1 cellular context compared by ENCODE assay signal in genomic region chr10:72337722-72338121, GRCh38.
TF ChIP-seq lines count a peak whose summit lies in the region.

No MANE protein-coding gene starts in this region.

TF ChIP-seq in A549, 52 proteins besides CTCF, POLR2A, EP300 and RAD21 (continued from another document):
- TF ChIP-seq ZFP36 (IDR thresholded peaks at IDR 0.05; ENCODE audit: borderline replicate concordance, partially characterized antibody): no peak
- TF ChIP-seq, protein P1, sequence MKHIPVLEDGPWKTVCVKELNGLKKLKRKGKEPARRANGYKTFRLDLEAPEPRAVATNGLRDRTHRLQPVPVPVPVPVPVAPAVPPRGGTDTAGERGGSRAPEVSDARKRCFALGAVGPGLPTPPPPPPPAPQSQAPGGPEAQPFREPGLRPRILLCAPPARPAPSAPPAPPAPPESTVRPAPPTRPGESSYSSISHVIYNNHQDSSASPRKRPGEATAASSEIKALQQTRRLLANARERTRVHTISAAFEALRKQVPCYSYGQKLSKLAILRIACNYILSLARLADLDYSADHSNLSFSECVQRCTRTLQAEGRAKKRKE (CRISPR knock-in tag; IDR thresholded peaks at IDR 0.05; ENCODE audit: low read depth): no peak
- no peak for TF ChIP-seq POLR2AphosphoS2 (conservative IDR thresholded peaks at IDR 0.05; ENCODE audit: low read length)
- TF ChIP-seq FOSB (CRISPR knock-in tag; IDR thresholded peaks at IDR 0.05): no peak
- no peak for TF ChIP-seq HDAC2 (IDR thresholded peaks at IDR 0.05)
- TF ChIP-seq JUNB (IDR thresholded peaks at IDR 0.05): no peak
- TF ChIP-seq, protein P2, sequence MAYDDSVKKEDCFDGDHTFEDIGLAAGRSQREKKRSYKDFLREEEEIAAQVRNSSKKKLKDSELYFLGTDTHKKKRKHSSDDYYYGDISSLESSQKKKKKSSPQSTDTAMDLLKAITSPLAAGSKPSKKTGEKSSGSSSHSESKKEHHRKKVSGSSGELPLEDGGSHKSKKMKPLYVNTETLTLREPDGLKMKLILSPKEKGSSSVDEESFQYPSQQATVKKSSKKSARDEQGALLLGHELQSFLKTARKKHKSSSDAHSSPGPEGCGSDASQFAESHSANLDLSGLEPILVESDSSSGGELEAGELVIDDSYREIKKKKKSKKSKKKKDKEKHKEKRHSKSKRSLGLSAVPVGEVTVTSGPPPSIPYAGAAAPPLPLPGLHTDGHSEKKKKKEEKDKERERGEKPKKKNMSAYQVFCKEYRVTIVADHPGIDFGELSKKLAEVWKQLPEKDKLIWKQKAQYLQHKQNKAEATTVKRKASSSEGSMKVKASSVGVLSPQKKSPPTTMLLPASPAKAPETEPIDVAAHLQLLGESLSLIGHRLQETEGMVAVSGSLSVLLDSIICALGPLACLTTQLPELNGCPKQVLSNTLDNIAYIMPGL (CRISPR knock-in tag; IDR thresholded peaks at IDR 0.05; ENCODE audit: borderline replicate concordance): no peak
- no peak for TF ChIP-seq TP53 (CRISPR knock-in tag; IDR thresholded peaks at IDR 0.05)
- no peak for TF ChIP-seq ELK1 (IDR thresholded peaks at IDR 0.05; ENCODE audit: low read depth, low read length)
- no peak for TF ChIP-seq SMC3 (IDR thresholded peaks at IDR 0.05)
- TF ChIP-seq HOXA7 (CRISPR knock-in tag; IDR thresholded peaks at IDR 0.05): no peak
TF ChIP-seq in A549: peak in this region for 0.
